8 cellular contexts compared by ENCODE assay signal in genomic region chr4:188086858-188087257, GRCh38. TPM values are rescaled to one million over a fixed set of nuclear protein-coding genes. Genes with fewer than 3 reads are reported as not detected.
"Had no signal": no experiment of that assay in that cellular context is flagged by ENCODE, and none has a peak within 500 bp of the region (broad histone marks: within the 10 kb centered on the region; RNA-seq: fewer than 3 reads in every experiment).

No MANE protein-coding gene starts in this region.

- H3K4me1 Mint-ChIP-seq: IgD-negative memory B cell had no signal

- H3K4me3 Mint-ChIP-seq: IgD-negative memory B cell had no signal

- H3K27me3 Mint-ChIP-seq: IgD-negative memory B cell had no signal

- H3K36me3 Mint-ChIP-seq: IgD-negative memory B cell had no signal

- H3K27ac Mint-ChIP-seq: IgD-negative memory B cell had no signal

- DNase-seq: IMR-90, KBM-7, KG1 had no signal

- ATAC-seq: HepG2, K562 had no signal

RNA-seq across cellular contexts. Expression of gene TRIML2, which starts 22.5 kb away (rescaled TPM):
- total RNA-seq: HepG2, HT-29, K562 had no signal

RNA-seq across cellular contexts. Expression of gene TRIML1, which starts 52.4 kb away (rescaled TPM):
- total RNA-seq: HepG2, HT-29, HT1080, IMR-90, K562 had no signal
